Comparison of ENCODE assay signal across 15 cellular contexts in the genomic region with DNA sequence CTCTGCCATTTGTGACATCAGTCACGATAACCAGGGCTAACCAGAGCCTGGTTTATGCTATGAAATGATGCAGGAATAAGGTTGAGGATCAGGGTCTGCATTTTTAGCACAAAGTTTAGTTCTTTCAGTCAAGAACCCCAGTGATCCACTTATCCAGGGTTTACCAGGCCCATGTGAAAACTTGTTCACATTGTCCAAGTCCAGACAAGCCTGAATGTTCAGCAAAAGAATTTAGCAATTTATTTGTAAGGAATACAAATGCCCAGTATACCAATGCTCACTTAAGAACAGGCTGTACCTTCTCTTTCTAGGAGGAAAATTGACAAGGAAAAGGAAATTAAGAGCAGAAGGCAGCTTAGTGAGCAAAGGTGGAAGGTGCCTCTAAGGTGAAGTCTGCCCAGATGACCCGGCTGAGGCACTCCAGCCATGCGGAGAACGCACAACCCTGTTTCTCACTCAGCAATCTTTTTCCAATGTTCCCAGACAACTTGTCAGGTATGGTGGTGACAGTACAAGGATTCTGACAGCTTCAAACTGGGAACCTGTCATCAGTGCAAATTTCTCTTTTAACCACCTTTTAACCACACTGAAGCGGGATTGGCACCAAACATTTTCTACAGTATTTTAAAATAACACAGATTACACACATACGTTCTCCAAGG. TPM values are rescaled to one million over a fixed set of nuclear protein-coding genes. Genes with fewer than 3 reads are reported as not detected.
A peak's percentile ranks its signal among the peaks of the same experiment; 100 is the strongest.
DNase-seq lines count a peak whose midpoint lies in the region; ATAC-seq and TF ChIP-seq lines count a peak whose summit lies in the region.
"Had no signal": no experiment of that assay in that cellular context is flagged by ENCODE, and none has a peak within 500 bp of the region (broad histone marks: within the 10 kb centered on the region; RNA-seq: fewer than 3 reads in every experiment).

No MANE protein-coding gene starts in this region.

- H3K27ac Mint-ChIP-seq in activated CD4-positive, alpha-beta T cell treated with anti-CD3 and anti-CD28 coated beads, Interleukin-2, amount 10 ng/mL, durations not matched to agents 7 days and 5 days = no peak overlapping the region
- H3K27ac Mint-ChIP-seq: CD8-positive, alpha-beta memory T cell; H9 had no signal

- POLR2A ChIA-PET in activated CD4-positive, alpha-beta T cell treated with anti-CD3 and anti-CD28 coated beads, Interleukin-2, amount 10 ng/mL, durations not matched to agents 7 days and 5 days (lab: Charles Lee) = no interaction called here

- H3K4me1 Mint-ChIP-seq in activated CD4-positive, alpha-beta T cell treated with anti-CD3 and anti-CD28 coated beads, Interleukin-2, amount 10 ng/mL, durations not matched to agents 7 days and 5 days = no peaks in the 10 kb centered on the region
- H3K4me1 Mint-ChIP-seq: CD8-positive, alpha-beta memory T cell had no signal

- TF ChIP-seq RAD21 in neural cell (conservative IDR thresholded peaks at IDR 0.05) = no peak

- H3K9ac ChIP-seq in neural cell (ENCODE audit: low read length) = no peak overlapping the region
- H3K9ac ChIP-seq: BLaER1, KMS-11 had no signal

- no peaks in the 10 kb centered on the region for H3K36me3 Mint-ChIP-seq in activated CD4-positive, alpha-beta T cell treated with anti-CD3 and anti-CD28 coated beads, Interleukin-2, amount 10 ng/mL, durations not matched to agents 7 days and 5 days (ENCODE audit: low read depth)
- H3K36me3 Mint-ChIP-seq: CD8-positive, alpha-beta memory T cell had no signal

- DNase-seq in left ventricle myocardium superior = no peak
- no peak for DNase-seq in left cardiac atrium
- no peak for DNase-seq in NCI-H1417 (lab: John Stamatoyannopoulos, UW)
- no peak for DNase-seq in HuH-7.5 (ENCODE audit: low spot score)
- no peak for DNase-seq in activated CD4-positive, alpha-beta T cell treated with anti-CD3 and anti-CD28 coated beads, Interleukin-2, amount 10 ng/mL, durations not matched to agents 7 days and 5 days
- DNase-seq: CD8-positive, alpha-beta memory T cell; DND-41; H9; NCI-H1048; NCI-H524 treated with DMSO at 0.1 percent for 48 hours had no signal

- no peaks in the 10 kb centered on the region for H3K9me2 ChIP-seq in neural cell (ENCODE audit: insufficient read depth, low read length)

- H3K4me2 ChIP-seq in neural cell (ENCODE audit: low read length) = no peak overlapping the region
- H3K4me2 ChIP-seq: BLaER1, KMS-11 had no signal

- peak overlapping the region; percentile 23 for H3K27ac ChIP-seq in neural cell (ENCODE audit: low read length)
- H3K27ac ChIP-seq: BLaER1, KMS-11 had no signal

- H3K9me3 Mint-ChIP-seq in activated CD4-positive, alpha-beta T cell treated with anti-CD3 and anti-CD28 coated beads, Interleukin-2, amount 10 ng/mL, durations not matched to agents 7 days and 5 days = no peaks in the 10 kb centered on the region
- H3K9me3 Mint-ChIP-seq: CD8-positive, alpha-beta memory T cell; H9 had no signal

- no peak for TF ChIP-seq CTCF in neural cell (IDR thresholded peaks at IDR 0.05; ENCODE audit: poor library complexity, severe bottlenecking)

- no peaks in the 10 kb centered on the region for H3K9me3 ChIP-seq in neural cell (ENCODE audit: low read length)
- H3K9me3 ChIP-seq: BLaER1 had no signal

- no peaks in the 10 kb centered on the region for H4K20me1 ChIP-seq in neural cell (ENCODE audit: insufficient read depth)
- H4K20me1 ChIP-seq: BLaER1 had no signal

- no peak overlapping the region for H3K4me3 Mint-ChIP-seq in activated CD4-positive, alpha-beta T cell treated with anti-CD3 and anti-CD28 coated beads, Interleukin-2, amount 10 ng/mL, durations not matched to agents 7 days and 5 days
- H3K4me3 Mint-ChIP-seq: CD8-positive, alpha-beta memory T cell; H9 had no signal

- intact Hi-C loops in left ventricle myocardium superior (cut with micrococcal nuclease) (no loop called here), left cardiac atrium (cut with DNase I) (no loop called here)

- H3K36me3 ChIP-seq in neural cell (ENCODE audit: insufficient read depth, low read length) = peaks cover 8% of the 10 kb centered on the region
- H3K36me3 ChIP-seq: BLaER1 had no signal

- H3K27me3 ChIP-seq in neural cell (ENCODE audit: insufficient read depth, low read depth, low read length) = no peaks in the 10 kb centered on the region
- H3K27me3 ChIP-seq: BLaER1 had no signal

- CTCF ChIA-PET in activated CD4-positive, alpha-beta T cell treated with anti-CD3 and anti-CD28 coated beads, Interleukin-2, amount 10 ng/mL, durations not matched to agents 7 days and 5 days (lab: Charles Lee) = no interaction called here

- peak; percentile 71 for ATAC-seq in left ventricle myocardium superior
- no peak for ATAC-seq in left cardiac atrium
- ATAC-seq in esophagus mucosa = peak; percentile 80
- ATAC-seq in GM18511 (IDR thresholded peaks at IDR 0.05; ENCODE audit: unreplicated experiment) = no peak

- H2AFZ ChIP-seq in neural cell (ENCODE audit: low read depth, low read length) = no peak overlapping the region

- TF ChIP-seq EP300 in neural cell (conservative IDR thresholded peaks at IDR 0.05; ENCODE audit: poor library complexity, severe bottlenecking) = peak; percentile 93

- peak overlapping the region; percentile 16 for H3K4me3 ChIP-seq in neural cell (ENCODE audit: low read length)
- H3K4me3 ChIP-seq: BLaER1 had no signal

- H3K27me3 Mint-ChIP-seq in activated CD4-positive, alpha-beta T cell treated with anti-CD3 and anti-CD28 coated beads, Interleukin-2, amount 10 ng/mL, durations not matched to agents 7 days and 5 days = peaks cover 2% of the 10 kb centered on the region

- no peaks in the 10 kb centered on the region for H3F3A ChIP-seq in neural cell (ENCODE audit: insufficient read depth, low read length, poor library complexity, severe bottlenecking)

- H3K79me2 ChIP-seq in neural cell (replicated peaks; ENCODE audit: insufficient read depth, low read length) = peaks cover 36% of the 10 kb centered on the region

TF ChIP-seq in neural cell, 6 proteins besides CTCF, POLR2A, EP300 and RAD21:
- TF ChIP-seq POLR2AphosphoS5 (IDR thresholded peaks at IDR 0.05) (peak; percentile 68), EZH2 (IDR thresholded peaks at IDR 0.05; ENCODE audit: borderline replicate concordance, insufficient read depth, low read length, poor library complexity, severe bottlenecking) (no peak), TAF1 (IDR thresholded peaks at IDR 0.05; ENCODE audit: low read depth) (no peak), REST (IDR thresholded peaks at IDR 0.05; ENCODE audit: borderline replicate concordance) (peak; percentile 80)

RNA-seq across cellular contexts. Expression of gene TBC1D9, which starts 54.0 kb away (rescaled TPM):
- 12.8 TPM for total RNA-seq in left ventricle myocardium superior
- total RNA-seq in left cardiac atrium = 10 to 100 TPM; 15.6 to 17.2 TPM
- 11.5 TPM for total RNA-seq in esophagus mucosa
- polyA plus RNA-seq in neural cell = 42.8 and 46.8 TPM in 2 replicates
- polyA minus RNA-seq in neural cell = 98.4 and 111 TPM in 2 replicates
- total RNA-seq in activated CD4-positive, alpha-beta T cell treated with anti-CD3 and anti-CD28 coated beads, Interleukin-2, amount 10 ng/mL, durations not matched to agents 7 days and 5 days = under 1 TPM in 1 of 2 experiments, not detected in 1; 0.04 TPM
- polyA plus RNA-seq: CD8-positive, alpha-beta memory T cell had no signal

Comparison
In these comparisons a context has a peak if more than half of its experiments do, and no peak if none do; other contexts are left out.
1. ATAC-seq: peak in left ventricle myocardium superior (single experiment) and esophagus mucosa (single experiment); none in left cardiac atrium (0 of 2) and GM18511 (single experiment).
2. RNA of gene TBC1D9, which starts 54.0 kb away (total RNA-seq): 15.6 to 17.2 TPM in left cardiac atrium, 12.8 TPM in left ventricle myocardium superior (single experiment) and 11.5 TPM in esophagus mucosa (single experiment); 0.04 TPM in activated CD4-positive, alpha-beta T cell treated with anti-CD3 and anti-CD28 coated beads, Interleukin-2, amount 10 ng/mL, durations not matched to agents 7 days and 5 days; every median in the first group is over 10 times any median in the second.